21 cellular contexts compared by ENCODE assay signal in the genomic region with DNA sequence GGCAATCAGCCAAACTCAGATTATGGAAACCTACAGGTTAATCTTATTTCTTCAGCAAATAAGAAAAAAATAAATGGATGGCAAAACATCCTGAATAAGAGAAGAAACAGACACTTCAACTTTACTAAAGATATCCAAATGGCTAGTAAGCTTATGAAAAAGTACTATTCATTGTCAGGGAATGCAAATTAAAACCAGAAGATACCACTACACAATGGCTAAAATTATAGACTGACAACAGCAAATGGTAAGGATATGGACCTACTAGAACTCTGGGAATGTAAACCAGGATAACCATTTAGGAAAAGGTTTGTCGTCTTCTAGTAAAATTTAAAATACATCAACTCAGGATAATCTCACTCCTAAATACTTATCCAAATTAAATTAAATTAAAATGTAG. TPM values are rescaled to one million over a fixed set of nuclear protein-coding genes. Genes with fewer than 3 reads are reported as not detected.
DNase-seq lines count a peak whose midpoint lies in the region; ATAC-seq and TF ChIP-seq lines count a peak whose summit lies in the region.
"Had no signal": no experiment of that assay in that cellular context is flagged by ENCODE, and none has a peak within 500 bp of the region (broad histone marks: within the 10 kb centered on the region; RNA-seq: fewer than 3 reads in every experiment).

No MANE protein-coding gene starts in this region.

- TF ChIP-seq RAD21 in SK-N-SH (IDR thresholded peaks at IDR 0.05; ENCODE audit: low read length) = no peak

- 51% methylated on average over 1 of the region's 1 CpG for WGBS in SK-N-SH (ENCODE audit: low lambda C conversion rate)
- 90% methylated on average over 1 of the region's 1 CpG for WGBS in smooth muscle cell (ENCODE audit: low lambda C conversion rate)

- CTCF ChIA-PET in SK-N-SH (lab: Yijun Ruan, JAX) = no interaction called here

- peaks cover 18 to 30% of the 10 kb centered on the region in 2 experiments for H3K36me3 ChIP-seq in SK-N-SH (replicated peaks in 1 of 2; ENCODE audit: control insufficient read depth in 1 of 2, insufficient read depth in 2 of 2, low read length in 1 of 2)
- no peaks in the 10 kb centered on the region for H3K36me3 ChIP-seq in uterus
- peaks cover 13% of the 10 kb centered on the region for H3K36me3 ChIP-seq in smooth muscle cell (ENCODE audit: low read depth)

- no peaks in the 10 kb centered on the region for H3K9me3 ChIP-seq in SK-N-SH
- H3K9me3 ChIP-seq in uterus = no peaks in the 10 kb centered on the region
- no peaks in the 10 kb centered on the region for H3K9me3 ChIP-seq in smooth muscle cell (replicated peaks; ENCODE audit: low read depth)

- peak overlapping the region; percentile 4 for H3K27ac Mint-ChIP-seq in activated naive CD8-positive, alpha-beta T cell
- H3K27ac Mint-ChIP-seq in activated naive CD8-positive, alpha-beta T cell treated with anti-CD3 and anti-CD28 coated beads, Interleukin-2, amount 50 U/mL, for 24 hours = no peak overlapping the region

- H3K27me3 ChIP-seq in SK-N-SH (ENCODE audit: insufficient read depth) = no peaks in the 10 kb centered on the region
- no peaks in the 10 kb centered on the region for H3K27me3 ChIP-seq in uterus
- no peaks in the 10 kb centered on the region for H3K27me3 ChIP-seq in smooth muscle cell (ENCODE audit: low read depth)

- no peak overlapping the region for H3K4me3 Mint-ChIP-seq in activated naive CD8-positive, alpha-beta T cell
- H3K4me3 Mint-ChIP-seq in activated naive CD8-positive, alpha-beta T cell treated with anti-CD3 and anti-CD28 coated beads, Interleukin-2, amount 50 U/mL, for 24 hours = no peak overlapping the region

- H3K9ac ChIP-seq in SK-N-SH = no peak overlapping the region
- no peak overlapping the region for H3K9ac ChIP-seq in smooth muscle cell (ENCODE audit: low read depth)
- H3K9ac ChIP-seq: KMS-11 had no signal

- H3K4me1 ChIP-seq in SK-N-SH (ENCODE audit: control insufficient read depth in 1 of 2, insufficient read depth in 2 of 2, low read depth in 1 of 2, low read length in 1 of 2) = no peaks in the 10 kb centered on the region; a peak in 1 of 4 replicates
- H3K4me1 ChIP-seq in uterus = no peaks in the 10 kb centered on the region
- no peaks in the 10 kb centered on the region for H3K4me1 ChIP-seq in smooth muscle cell (ENCODE audit: low read depth)

- H3K4me2 ChIP-seq in SK-N-SH (no peak overlapping the region), smooth muscle cell (no peak overlapping the region)
- H3K4me2 ChIP-seq: KMS-11 had no signal

- TF ChIP-seq CTCF in SK-N-SH (IDR thresholded peaks at IDR 0.05) (no peak), fibroblast of the aortic adventitia (IDR thresholded peaks at IDR 0.05; ENCODE audit: insufficient read depth, low read length) (no peak), uterus (IDR thresholded peaks at IDR 0.05) (no peak), smooth muscle cell (IDR thresholded peaks at IDR 0.05; ENCODE audit: borderline replicate concordance, insufficient read depth, poor library complexity, severe bottlenecking) (no peak)

- H4K20me1 ChIP-seq in SK-N-SH (ENCODE audit: insufficient read depth) = no peaks in the 10 kb centered on the region; the same call in 1 of the 2 replicates
- H4K20me1 ChIP-seq in smooth muscle cell (ENCODE audit: low read depth) = no peaks in the 10 kb centered on the region

- no peak for ATAC-seq in activated naive CD8-positive, alpha-beta T cell treated with anti-CD3 and anti-CD28 coated beads, Interleukin-2, amount 50 U/mL, for 24 hours
- ATAC-seq: Panc1 had no signal

- H3F3A ChIP-seq in SK-N-SH (replicated peaks; ENCODE audit: insufficient read depth) (peaks cover 12% of the 10 kb centered on the region), smooth muscle cell (ENCODE audit: low read depth) (peaks cover 6% of the 10 kb centered on the region)

- no peaks in the 10 kb centered on the region for H3K9me3 Mint-ChIP-seq in activated naive CD8-positive, alpha-beta T cell (ENCODE audit: low read depth)
- H3K9me3 Mint-ChIP-seq in activated naive CD8-positive, alpha-beta T cell treated with anti-CD3 and anti-CD28 coated beads, Interleukin-2, amount 50 U/mL, for 24 hours = no peaks in the 10 kb centered on the region

- H3K79me2 ChIP-seq in SK-N-SH (ENCODE audit: insufficient read depth) = no peaks in the 10 kb centered on the region
- no peaks in the 10 kb centered on the region for H3K79me2 ChIP-seq in smooth muscle cell (ENCODE audit: low read depth)

- POLR2A ChIA-PET in SK-N-SH (lab: Yijun Ruan, JAX) = no interaction called here

- no peaks in the 10 kb centered on the region for H3K27me3 Mint-ChIP-seq in activated naive CD8-positive, alpha-beta T cell
- no peaks in the 10 kb centered on the region for H3K27me3 Mint-ChIP-seq in activated naive CD8-positive, alpha-beta T cell treated with anti-CD3 and anti-CD28 coated beads, Interleukin-2, amount 50 U/mL, for 24 hours

- no peaks in the 10 kb centered on the region for H3K9me2 ChIP-seq in SK-N-SH

- no peak for DNase-seq in activated naive CD8-positive, alpha-beta T cell treated with anti-CD3 and anti-CD28 coated beads, Interleukin-2, amount 50 U/mL, for 24 hours
- DNase-seq in SK-N-SH (no peak), fibroblast of the aortic adventitia (ENCODE audit: low read depth) (peak; percentile 16), occipital lobe (lab: John Stamatoyannopoulos, UW) (no peak), uterus (no peak), smooth muscle cell (lab: John Stamatoyannopoulos, UW; ENCODE audit: unreplicated experiment) (no peak)
- DNase-seq: 8988T; DMS53; H7; IMR-90; NCI-H1105; NCI-H146; NCI-H2029; NCI-H226; NCI-H510A treated with DMSO at 0.1 percent for 48 hours; NCI-H748 treated with DMSO at 0.1 percent for 48 hours; NK-92 treated with Interleukin-12 subunit alpha and Interleukin-12 subunit beta, amount 100 ng/mL, for 24 hours had no signal

- no peak for TF ChIP-seq EP300 in SK-N-SH (IDR thresholded peaks at IDR 0.05; ENCODE audit: borderline replicate concordance in 1 of 2, low read depth in 1 of 2, low read length in 1 of 2)

- H3K4me3 ChIP-seq in SK-N-SH (ENCODE audit: low read depth in 2 of 2, low read length in 1 of 2) (no peak overlapping the region), fibroblast of the aortic adventitia (ENCODE audit: low read depth, low read length) (no peak overlapping the region), uterus (no peak overlapping the region), smooth muscle cell (no peak overlapping the region)

- TF ChIP-seq POLR2A in uterus (IDR thresholded peaks at IDR 0.05) = no peak

- peak overlapping the region; percentile 45 to 56; a peak in 2 of 4 replicates for H3K27ac ChIP-seq in SK-N-SH (ENCODE audit: low read depth in 2 of 2, low read length in 1 of 2)
- no peak overlapping the region for H3K27ac ChIP-seq in uterus
- H3K27ac ChIP-seq in smooth muscle cell (ENCODE audit: low read depth) = no peak overlapping the region
- H3K27ac ChIP-seq: C4-2B, KMS-11 had no signal

- intact Hi-C loops in uterus (cut with DNase I; ENCODE audit: low total_unique reads) = no loop called here

- H2AFZ ChIP-seq in SK-N-SH (ENCODE audit: low read depth) (no peak overlapping the region), smooth muscle cell (ENCODE audit: low read depth) (no peak overlapping the region)

- peaks cover 12% of the 10 kb centered on the region for H3K36me3 Mint-ChIP-seq in activated naive CD8-positive, alpha-beta T cell
- H3K36me3 Mint-ChIP-seq in activated naive CD8-positive, alpha-beta T cell treated with anti-CD3 and anti-CD28 coated beads, Interleukin-2, amount 50 U/mL, for 24 hours (ENCODE audit: low read depth) = peaks cover 23% of the 10 kb centered on the region

- peaks cover 17% of the 10 kb centered on the region for H3K4me1 Mint-ChIP-seq in activated naive CD8-positive, alpha-beta T cell (ENCODE audit: low read depth)
- H3K4me1 Mint-ChIP-seq in activated naive CD8-positive, alpha-beta T cell treated with anti-CD3 and anti-CD28 coated beads, Interleukin-2, amount 50 U/mL, for 24 hours = peaks cover 11% of the 10 kb centered on the region

TF ChIP-seq in SK-N-SH, 30 proteins besides CTCF, POLR2A, EP300 and RAD21:
- peak; percentile 56; the same call in 1 of the 2 replicates for TF ChIP-seq TCF12 (IDR thresholded peaks at IDR 0.05)
- TF ChIP-seq POLR2AphosphoS5 (IDR thresholded peaks at IDR 0.05; ENCODE audit: low read depth, low read length) = no peak
- no peak for TF ChIP-seq RXRA (IDR thresholded peaks at IDR 0.05; ENCODE audit: borderline replicate concordance, low read depth)

RNA-seq across cellular contexts. Expression of a gene that starts 24.3 kb away (rescaled TPM):
- polyA plus RNA-seq in SK-N-SH (2012; rRNA removed) (44.2 and 63.7 TPM in 2 replicates), smooth muscle cell (105 and 117 TPM in 2 replicates)
- polyA plus RNA-seq in SK-N-SH (2012; cell fraction: cytosol; rRNA removed) = 62.9 and 76.6 TPM in 2 replicates
- polyA plus RNA-seq in SK-N-SH (2012; cell fraction: nucleus; rRNA removed) = 35.1 and 51.6 TPM in 2 replicates
- total RNA-seq in fibroblast of the aortic adventitia (ENCODE audit: low replicate concordance) (73.1 and 75.3 TPM in 2 replicates), occipital lobe (73.5 TPM), uterus (10 to 100 TPM; 25.4 to 82.0 (median 37.1) TPM), smooth muscle cell (109 and 120 TPM in 2 replicates)

Comparison
In these comparisons a context has a peak if more than half of its experiments do, and no peak if none do; other contexts are left out.
1. H3K27ac ChIP-seq: peak in SK-N-SH (2 of 2); none in uterus (0 of 2) and smooth muscle cell (single experiment).